Comparison of ENCODE assay signal across 28 cellular contexts in the genomic region with DNA sequence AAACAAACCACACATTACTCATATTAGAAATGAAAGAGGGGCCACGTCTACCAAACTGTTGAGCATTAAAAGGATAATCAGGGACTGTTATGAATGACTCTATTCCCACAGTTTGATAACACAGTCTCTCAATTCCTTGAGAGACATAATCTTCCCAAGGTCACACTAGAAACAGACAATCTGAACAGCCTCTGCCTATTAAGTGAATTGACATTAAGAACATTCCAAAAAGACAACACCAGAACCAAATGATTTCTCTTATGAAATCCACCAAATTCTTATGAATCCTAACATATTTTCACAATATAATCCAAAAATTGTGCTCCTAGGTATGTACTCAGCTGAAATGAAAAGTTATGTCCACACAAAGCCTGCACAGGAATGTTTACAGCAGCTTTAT. TPM values are rescaled to one million over a fixed set of nuclear protein-coding genes. Genes with fewer than 3 reads are reported as not detected.
"Had no signal": no experiment of that assay in that cellular context is flagged by ENCODE, and none has a peak within 500 bp of the region (broad histone marks: within the 10 kb centered on the region; RNA-seq: fewer than 3 reads in every experiment).

No MANE protein-coding gene starts in this region.

- DNase-seq: activated CD4-positive, alpha-beta T cell treated with anti-CD3 and anti-CD28 coated beads for 1 hour; activated CD4-positive, alpha-beta T cell treated with anti-CD3 and anti-CD28 coated beads, Interleukin-2, amount 10 ng/mL, durations not matched to agents 24 days and 14 days; activated CD4-positive, alpha-beta T cell treated with anti-CD3 and anti-CD28 coated beads, Interleukin-2, amount 50 U/mL, for 48 hours; activated CD8-positive, alpha-beta memory T cell treated with anti-CD3 and anti-CD28 coated beads for 24 hours; activated naive CD4-positive, alpha-beta T cell treated with Interleukin-2 at 50 U/mL for 16 hours; activated naive CD8-positive, alpha-beta T cell treated with anti-CD3 and anti-CD28 coated beads, Interleukin-2, amount 50 U/mL, for 24 hours; activated T-cell treated with anti-CD3 and anti-CD28 coated beads, Interleukin-2, amount 50 U/mL, for 4 hours; caudate nucleus; MG63; MV-4-11; NCI-H1092 treated with DMSO at 0.1 percent for 48 hours; NCI-H1436; NCI-H1694 treated with DMSO at 0.1 percent for 48 hours; NCI-H2029 treated with DMSO at 0.1 percent for 48 hours; NCI-H345; NCI-H510A; NCI-H526 treated with DMSO at 0.1 percent for 48 hours; NCI-H82; NK-92 treated with Interleukin-12 subunit alpha and Interleukin-12 subunit beta, amount 100 ng/mL, for 24 hours; OCI-M1; Right ventricle myocardium superior; SJCRH30 had no signal

- H3K4me3 ChIP-seq: breast epithelium, MG63, SJCRH30 had no signal

- H3K4me3 Mint-ChIP-seq: activated CD4-positive, alpha-beta T cell treated with anti-CD3 and anti-CD28 coated beads, Interleukin-2, amount 10 ng/mL, durations not matched to agents 24 days and 14 days; activated naive CD8-positive, alpha-beta T cell treated with anti-CD3 and anti-CD28 coated beads, Interleukin-2, amount 50 U/mL, for 24 hours; activated T-cell treated with anti-CD3 and anti-CD28 coated beads, Interleukin-2, amount 50 U/mL, for 4 hours; T-helper 1 cell treated with Interleukin-12 subunit alpha and Interleukin-12 subunit beta and Interleukin-4 antibody, amounts not matched to agents 30 μg/mL and 1 μg/mL, for 36 hours; WTC11 had no signal

- H3K36me3 Mint-ChIP-seq: activated naive CD4-positive, alpha-beta T cell treated with anti-CD3 and anti-CD28 coated beads, Interleukin-2, amount 50 U/mL, for 72 hours; WTC11 had no signal

- ATAC-seq: activated naive CD4-positive, alpha-beta T cell treated with anti-CD3 and anti-CD28 coated beads, Interleukin-2, amount 50 U/mL, for 72 hours; activated naive CD8-positive, alpha-beta T cell treated with anti-CD3 and anti-CD28 coated beads, Interleukin-2, amount 50 U/mL, for 24 hours; activated T-cell treated with anti-CD3 and anti-CD28 coated beads, Interleukin-2, amount 50 U/mL, for 4 hours; Panc1; SK-N-SH treated with all-trans-retinoic acid at 6 μM for 48 hours; WTC11 had no signal

- H3K27ac Mint-ChIP-seq: activated CD4-positive, alpha-beta T cell treated with anti-CD3 and anti-CD28 coated beads, Interleukin-2, amount 10 ng/mL, durations not matched to agents 24 days and 14 days; activated naive CD4-positive, alpha-beta T cell treated with anti-CD3 and anti-CD28 coated beads, Interleukin-2, amount 50 U/mL, for 72 hours; activated naive CD8-positive, alpha-beta T cell treated with anti-CD3 and anti-CD28 coated beads, Interleukin-2, amount 50 U/mL, for 24 hours; T-helper 1 cell treated with Interleukin-12 subunit alpha and Interleukin-12 subunit beta and Interleukin-4 antibody, amounts not matched to agents 30 μg/mL and 1 μg/mL, for 36 hours; WTC11 had no signal

- H3K9me3 Mint-ChIP-seq: activated CD4-positive, alpha-beta T cell treated with anti-CD3 and anti-CD28 coated beads, Interleukin-2, amount 10 ng/mL, durations not matched to agents 24 days and 14 days; activated naive CD4-positive, alpha-beta T cell treated with anti-CD3 and anti-CD28 coated beads, Interleukin-2, amount 50 U/mL, for 72 hours; activated naive CD8-positive, alpha-beta T cell treated with anti-CD3 and anti-CD28 coated beads, Interleukin-2, amount 50 U/mL, for 24 hours; activated T-cell treated with anti-CD3 and anti-CD28 coated beads, Interleukin-2, amount 50 U/mL, for 4 hours; T-helper 1 cell treated with Interleukin-12 subunit alpha and Interleukin-12 subunit beta and Interleukin-4 antibody, amounts not matched to agents 30 μg/mL and 1 μg/mL, for 36 hours; WTC11 had no signal

- H3K4me1 Mint-ChIP-seq: activated CD4-positive, alpha-beta T cell treated with anti-CD3 and anti-CD28 coated beads, Interleukin-2, amount 10 ng/mL, durations not matched to agents 24 days and 14 days; activated naive CD8-positive, alpha-beta T cell treated with anti-CD3 and anti-CD28 coated beads, Interleukin-2, amount 50 U/mL, for 24 hours had no signal

RNA-seq across cellular contexts. Expression of gene RFPL1, which starts 4.6 kb away (rescaled TPM):
- total RNA-seq: activated CD4-positive, alpha-beta T cell treated with anti-CD3 and anti-CD28 coated beads, Interleukin-2, amount 10 ng/mL, durations not matched to agents 24 days and 14 days; activated naive CD4-positive, alpha-beta T cell treated with anti-CD3 and anti-CD28 coated beads, Interleukin-2, amount 50 U/mL, for 72 hours; activated T-cell treated with anti-CD3 and anti-CD28 coated beads, Interleukin-2, amount 50 U/mL, for 4 hours; breast epithelium; Right ventricle myocardium superior; SJCRH30; WTC11 had no signal

RNA-seq across cellular contexts. Expression of gene NEFH, which starts 37.0 kb away (rescaled TPM):
- total RNA-seq: SJCRH30 had no signal
